Comparison of ENCODE assay signal across 9 cellular contexts in genomic region chr16:11253995-11254912, GRCh38. TPM values are rescaled to one million over a fixed set of nuclear protein-coding genes. Genes with fewer than 3 reads are reported as not detected.
DNase-seq lines count a peak whose midpoint lies in the region; ATAC-seq lines count a peak whose summit lies in the region.
"Had no signal": no experiment of that assay in that cellular context is flagged by ENCODE, and none has a peak within 500 bp of the region (broad histone marks: within the 10 kb centered on the region; RNA-seq: fewer than 3 reads in every experiment).

No MANE protein-coding gene starts in this region.

- peak overlapping the region; percentile 72 for H3K9ac ChIP-seq in HUES6 (ENCODE audit: low read length)

- no peaks in the 10 kb centered on the region for H3K9me3 Mint-ChIP-seq in activated T-helper 1 cell treated with anti-CD3 and anti-CD28 coated beads, Interleukin-12 subunit alpha, Interleukin-12 subunit beta, Interleukin-2, Interleukin-4 antibody, amounts not matched to agents 30 ng/mL and 10 ng/mL and 1 ng/mL, durations not matched to agents 14 hours and 24 hours and 36 hours
- no peaks in the 10 kb centered on the region for H3K9me3 Mint-ChIP-seq in stimulated activated naive CD8-positive, alpha-beta T cell treated with anti-CD3 and anti-CD28 coated beads, Interleukin-15, amount 100 ng/mL, for 72 hours

- peak overlapping the region; percentile 99 for H3K4me3 Mint-ChIP-seq in activated T-helper 1 cell treated with anti-CD3 and anti-CD28 coated beads, Interleukin-12 subunit alpha, Interleukin-12 subunit beta, Interleukin-2, Interleukin-4 antibody, amounts not matched to agents 30 ng/mL and 10 ng/mL and 1 ng/mL, durations not matched to agents 14 hours and 24 hours and 36 hours
- H3K4me3 Mint-ChIP-seq in stimulated activated naive CD8-positive, alpha-beta T cell treated with anti-CD3 and anti-CD28 coated beads, Interleukin-15, amount 100 ng/mL, for 72 hours: peak overlapping the region; percentile 92 to 99

- no peaks in the 10 kb centered on the region for H3K27me3 ChIP-seq in HUES6 (ENCODE audit: control insufficient read depth, insufficient read depth, low read length)

- DNase-seq in activated T-helper 1 cell treated with anti-CD3 and anti-CD28 coated beads, Interleukin-12 subunit alpha, Interleukin-12 subunit beta, Interleukin-2, Interleukin-4 antibody, amounts not matched to agents 30 ng/mL and 10 ng/mL and 1 ng/mL, durations not matched to agents 14 hours and 24 hours and 36 hours (ENCODE audit: low spot score): peak; percentile 21
- DNase-seq in stimulated activated naive CD8-positive, alpha-beta T cell treated with anti-CD3 and anti-CD28 coated beads, Interleukin-15, amount 100 ng/mL, for 72 hours: peak in 1 of 2 donors; percentile 30
- DNase-seq in DMS53 treated with DMSO at 0.1 percent for 48 hours (lab: John Stamatoyannopoulos, UW; ENCODE audit: unreplicated experiment): no peak
- DNase-seq in NK-92 (lab: John Stamatoyannopoulos, UW; ENCODE audit: unreplicated experiment): no peak

- peaks cover 22% of the 10 kb centered on the region for H3K4me1 ChIP-seq in HUES6 (ENCODE audit: control insufficient read depth, insufficient read depth, low read length)

- peak overlapping the region; percentile 90 for H3K27ac Mint-ChIP-seq in activated T-helper 1 cell treated with anti-CD3 and anti-CD28 coated beads, Interleukin-12 subunit alpha, Interleukin-12 subunit beta, Interleukin-2, Interleukin-4 antibody, amounts not matched to agents 30 ng/mL and 10 ng/mL and 1 ng/mL, durations not matched to agents 14 hours and 24 hours and 36 hours
- peak overlapping the region; percentile 96 to 98 for H3K27ac Mint-ChIP-seq in stimulated activated naive CD8-positive, alpha-beta T cell treated with anti-CD3 and anti-CD28 coated beads, Interleukin-15, amount 100 ng/mL, for 72 hours

- no peak overlapping the region; the same call in 1 of the 2 replicates for H3K27ac ChIP-seq in HUES6 (ENCODE audit: low read depth, low read length)
- H3K27ac ChIP-seq: HL-60 had no signal

- H3K9me3 ChIP-seq in HUES6 (ENCODE audit: control insufficient read depth, insufficient read depth, low read depth, low read length) (no peaks in the 10 kb centered on the region), iPS-18c (ENCODE audit: control insufficient read depth, insufficient read depth, low read length) (no peaks in the 10 kb centered on the region)

- H3K4me1 Mint-ChIP-seq in activated T-helper 1 cell treated with anti-CD3 and anti-CD28 coated beads, Interleukin-12 subunit alpha, Interleukin-12 subunit beta, Interleukin-2, Interleukin-4 antibody, amounts not matched to agents 30 ng/mL and 10 ng/mL and 1 ng/mL, durations not matched to agents 14 hours and 24 hours and 36 hours (ENCODE audit: low read depth): peaks cover 46% of the 10 kb centered on the region
- peaks cover 66% of the 10 kb centered on the region for H3K4me1 Mint-ChIP-seq in stimulated activated naive CD8-positive, alpha-beta T cell treated with anti-CD3 and anti-CD28 coated beads, Interleukin-15, amount 100 ng/mL, for 72 hours

- H3K4me3 ChIP-seq in HUES6 (ENCODE audit: low read depth, low read length) (peak overlapping the region; percentile 80), iPS-18c (ENCODE audit: insufficient read depth, low read depth, low read length) (peak overlapping the region; percentile 69)

- intact Hi-C loops in activated T-helper 1 cell treated with anti-CD3 and anti-CD28 coated beads, Interleukin-12 subunit alpha, Interleukin-12 subunit beta, Interleukin-2, Interleukin-4 antibody, amounts not matched to agents 30 ng/mL and 10 ng/mL and 1 ng/mL, durations not matched to agents 14 hours and 24 hours and 36 hours (cut with micrococcal nuclease): loop anchor here (1.0 to 10.0 kb wide), 8 partner anchors 29 to 661 kb away; partner anchors contain the start of genes CIITA, GSPT1 and NUBP1

- ATAC-seq in stimulated activated naive CD8-positive, alpha-beta T cell treated with anti-CD3 and anti-CD28 coated beads, Interleukin-15, amount 100 ng/mL, for 72 hours: no peak
- ATAC-seq in HG03095 (IDR thresholded peaks at IDR 0.05; ENCODE audit: unreplicated experiment) (no peak), HG02798 (IDR thresholded peaks at IDR 0.05; ENCODE audit: poor library complexity, unreplicated experiment) (no peak)

- H3K36me3 Mint-ChIP-seq in activated T-helper 1 cell treated with anti-CD3 and anti-CD28 coated beads, Interleukin-12 subunit alpha, Interleukin-12 subunit beta, Interleukin-2, Interleukin-4 antibody, amounts not matched to agents 30 ng/mL and 10 ng/mL and 1 ng/mL, durations not matched to agents 14 hours and 24 hours and 36 hours (ENCODE audit: low read depth): peaks cover 40% of the 10 kb centered on the region

- no peaks in the 10 kb centered on the region for H3K27me3 Mint-ChIP-seq in activated T-helper 1 cell treated with anti-CD3 and anti-CD28 coated beads, Interleukin-12 subunit alpha, Interleukin-12 subunit beta, Interleukin-2, Interleukin-4 antibody, amounts not matched to agents 30 ng/mL and 10 ng/mL and 1 ng/mL, durations not matched to agents 14 hours and 24 hours and 36 hours (ENCODE audit: insufficient read depth)
- no peaks in the 10 kb centered on the region for H3K27me3 Mint-ChIP-seq in stimulated activated naive CD8-positive, alpha-beta T cell treated with anti-CD3 and anti-CD28 coated beads, Interleukin-15, amount 100 ng/mL, for 72 hours

- peaks cover 22% of the 10 kb centered on the region for H3K36me3 ChIP-seq in HUES6 (ENCODE audit: control insufficient read depth, insufficient read depth, low read length)

RNA-seq across cellular contexts. Expression of gene SOCS1, which starts 1.8 kb away (rescaled TPM):
- 158 and 161 TPM in 2 replicates for total RNA-seq in activated T-helper 1 cell treated with anti-CD3 and anti-CD28 coated beads, Interleukin-12 subunit alpha, Interleukin-12 subunit beta, Interleukin-2, Interleukin-4 antibody, amounts not matched to agents 30 ng/mL and 10 ng/mL and 1 ng/mL, durations not matched to agents 14 hours and 24 hours and 36 hours

RNA-seq across cellular contexts. Expression of gene TNP2, which starts 14.9 kb away (rescaled TPM):
- total RNA-seq in activated T-helper 1 cell treated with anti-CD3 and anti-CD28 coated beads, Interleukin-12 subunit alpha, Interleukin-12 subunit beta, Interleukin-2, Interleukin-4 antibody, amounts not matched to agents 30 ng/mL and 10 ng/mL and 1 ng/mL, durations not matched to agents 14 hours and 24 hours and 36 hours: not detected in 2 replicates

RNA-seq across cellular contexts. Expression of gene PRM3, which starts 19.2 kb away (rescaled TPM):
- total RNA-seq in activated T-helper 1 cell treated with anti-CD3 and anti-CD28 coated beads, Interleukin-12 subunit alpha, Interleukin-12 subunit beta, Interleukin-2, Interleukin-4 antibody, amounts not matched to agents 30 ng/mL and 10 ng/mL and 1 ng/mL, durations not matched to agents 14 hours and 24 hours and 36 hours: not detected in 2 replicates

RNA-seq across cellular contexts. Expression of gene PRM2, which starts 22.0 kb away (rescaled TPM):
- total RNA-seq in activated T-helper 1 cell treated with anti-CD3 and anti-CD28 coated beads, Interleukin-12 subunit alpha, Interleukin-12 subunit beta, Interleukin-2, Interleukin-4 antibody, amounts not matched to agents 30 ng/mL and 10 ng/mL and 1 ng/mL, durations not matched to agents 14 hours and 24 hours and 36 hours: not detected in 2 replicates

RNA-seq across cellular contexts. Expression of gene PRM1, which starts 26.9 kb away (rescaled TPM):
- total RNA-seq in activated T-helper 1 cell treated with anti-CD3 and anti-CD28 coated beads, Interleukin-12 subunit alpha, Interleukin-12 subunit beta, Interleukin-2, Interleukin-4 antibody, amounts not matched to agents 30 ng/mL and 10 ng/mL and 1 ng/mL, durations not matched to agents 14 hours and 24 hours and 36 hours: not detected in 2 replicates
